In genomic region chr2:47561906-47562305, GRCh38 we compare ENCODE assay signal across 22 cellular contexts. TPM values are rescaled to one million over a fixed set of nuclear protein-coding genes. Genes with fewer than 3 reads are reported as not detected.
"Had no signal": no experiment of that assay in that cellular context is flagged by ENCODE, and none has a peak within 500 bp of the region (broad histone marks: within the 10 kb centered on the region; RNA-seq: fewer than 3 reads in every experiment).

No MANE protein-coding gene starts in this region.

- ATAC-seq: activated T-cell treated with anti-CD3 and anti-CD28 coated beads, Interleukin-2, amount 50 U/mL, for 72 hours; effector memory CD8-positive, alpha-beta T cell; natural killer cell; T-helper 17 cell had no signal

- H3K36me3 ChIP-seq: left ventricle myocardium inferior, vagina had no signal

- H3K27me3 ChIP-seq: testis, vagina had no signal

- H3K27ac ChIP-seq: left ventricle myocardium inferior, testis, vagina had no signal

- H3K4me3 ChIP-seq: left ventricle myocardium inferior, testis, vagina had no signal

- H3K4me1 ChIP-seq: testis, vagina had no signal

- DNase-seq: activated CD4-positive, alpha-beta memory T cell treated with anti-CD3 and anti-CD28 coated beads for 36 hours; activated CD4-positive, alpha-beta T cell treated with anti-CD3 and anti-CD28 coated beads for 48 hours; activated effector memory CD4-positive, alpha-beta T cell treated with Interleukin-2 at 50 U/mL for 16 hours; activated naive CD4-positive, alpha-beta T cell treated with anti-CD3 and anti-CD28 coated beads for 36 hours; activated naive CD8-positive, alpha-beta T cell treated with anti-CD3 and anti-CD28 coated beads, Interleukin-2, amount 10 ng/mL, durations not matched to agents 7 days and 5 days; activated T-cell treated with anti-CD3 and anti-CD28 coated beads, Interleukin-2, amount 50 U/mL, for 72 hours; caudate nucleus; dermis blood vessel endothelial cell; effector memory CD8-positive, alpha-beta T cell; foreskin fibroblast; immature natural killer cell; kidney glomerular epithelial cell; left ventricle myocardium inferior; midbrain; natural killer cell; retina; stimulated activated CD4-positive, alpha-beta T cell treated with anti-CD3 and anti-CD28 coated beads, Interleukin-4, amount 100 ng/mL, for 1 hour; stimulated activated naive CD4-positive, alpha-beta T cell; T-helper 17 cell; testis had no signal

RNA-seq across cellular contexts. Expression of gene KCNK12, which starts 8.9 kb away (rescaled TPM):
- polyA plus RNA-seq: fibroblast of lung had no signal
